2 cellular contexts compared by ENCODE assay signal in the genomic region with DNA sequence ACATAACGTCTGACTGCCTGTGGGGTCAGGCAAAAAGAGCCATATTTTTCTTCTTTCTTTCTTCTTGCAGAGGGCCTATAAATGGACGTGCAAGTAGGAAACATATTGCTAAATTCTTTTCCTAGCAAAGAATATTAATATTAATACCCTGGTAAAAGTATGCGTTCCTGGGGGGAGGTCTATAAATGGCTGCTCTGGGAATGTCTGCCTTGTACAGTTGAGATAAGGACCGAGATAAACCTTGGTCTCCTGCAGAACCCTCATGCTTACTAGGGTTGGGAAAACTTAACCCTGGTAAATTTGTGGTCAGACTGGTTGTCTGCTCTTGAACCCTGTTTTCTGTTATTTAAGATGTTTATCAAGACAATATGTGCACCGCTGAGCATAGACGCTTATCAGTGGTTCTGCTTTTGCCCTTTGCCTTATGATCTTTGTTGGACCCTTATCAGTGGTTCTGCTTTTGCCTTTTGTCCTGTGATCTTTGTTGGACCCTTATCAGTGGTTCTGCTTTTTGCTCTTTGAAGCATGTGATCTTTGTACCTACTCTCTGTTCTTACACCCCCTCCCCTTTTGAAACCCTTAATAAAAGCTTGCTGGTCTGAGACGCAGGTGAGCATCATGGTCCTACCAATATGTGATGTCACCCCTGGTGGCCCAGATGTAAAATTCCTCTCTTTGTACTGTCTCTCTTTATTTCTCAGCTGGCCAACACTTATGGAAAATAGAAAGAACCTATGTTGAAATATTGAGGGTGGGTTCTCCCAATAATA.
TF ChIP-seq lines count a peak whose summit lies in the region.
"Not testable (repeated sequence)": the region's sequence is repeated elsewhere in the genome, so short reads cannot be mapped to it uniquely, and the experiment has no call there.

No MANE protein-coding gene starts in this region.

TF ChIP-seq in HCT116, 20 proteins besides CTCF, POLR2A, EP300 and RAD21:
- TF ChIP-seq CBX3 (IDR thresholded peaks at IDR 0.05; ENCODE audit: low read depth): 0 out of 2 replicates have a peak, but pooled peaks have one; percentile 19

TF ChIP-seq in K562, 482 proteins besides CTCF, POLR2A, EP300 and RAD21:
- peak; percentile 86 for TF ChIP-seq CBX5 (IDR thresholded peaks at IDR 0.05; ENCODE audit: borderline replicate concordance, low read depth)
- TF ChIP-seq TRIM24 (IDR thresholded peaks at IDR 0.05): peak in 1 of 2 experiments; percentile 50; a peak in 1 of 4 replicates
- 0 out of 2 replicates have a peak, but pooled peaks have one; percentile 52 for TF ChIP-seq TRIM28 (IDR thresholded peaks at IDR 0.05)
- not testable (repeated sequence) for TF ChIP-seq NR2C2 (CRISPR knock-in tag; IDR thresholded peaks at IDR 0.05)
- TF ChIP-seq NR2C2 (tag; IDR thresholded peaks at IDR 0.05): peak; percentile 68; the same call in 1 of the 2 replicates
- peak in 1 of 2 experiments; percentile 61; a peak in 2 of 3 replicates for TF ChIP-seq CBX3 (IDR thresholded peaks at IDR 0.05; ENCODE audit: borderline replicate concordance in 1 of 2, low read length in 2 of 2)
